Comparison of ENCODE assay signal across 9 cellular contexts in genomic region chr14:20857630-20858261, GRCh38. TPM values are rescaled to one million over a fixed set of nuclear protein-coding genes. Genes with fewer than 3 reads are reported as not detected.
A peak's percentile ranks its signal among the peaks of the same experiment; 100 is the strongest.
DNase-seq lines count a peak whose midpoint lies in the region; ATAC-seq, FAIRE-seq and TF ChIP-seq lines count a peak whose summit lies in the region.
"Had no signal": no experiment of that assay in that cellular context is flagged by ENCODE, and none has a peak within 500 bp of the region (broad histone marks: within the 10 kb centered on the region; RNA-seq: fewer than 3 reads in every experiment).

No MANE protein-coding gene starts in this region.

- ATAC-seq in activated CD4-positive, CD25-positive, alpha-beta regulatory T cell treated with anti-CD3 and anti-CD28 coated beads, Interleukin-2, amount 50 U/mL, for 24 hours: peak; percentile 53 to 58
- ATAC-seq in HepG2: peak; percentile 81

- H3K9me3 ChIP-seq in HepG2 (ENCODE audit: low read length): no peaks in the 10 kb centered on the region

- peak overlapping the region in 1 of 3 experiments; percentile 22; a peak in 1 of 6 replicates for H3K4me3 ChIP-seq in HepG2 (replicated peaks in 1 of 3; ENCODE audit: insufficient read depth in 1 of 3, low read depth in 2 of 3, low read length in 3 of 3)

- H3K79me2 ChIP-seq in HepG2 (ENCODE audit: insufficient read depth, low read length): no peaks in the 10 kb centered on the region

- no peak for TF ChIP-seq POLR2A in HepG2 (IDR thresholded peaks at IDR 0.05; ENCODE audit: insufficient read depth in 1 of 2, low read depth in 2 of 2, low read length in 2 of 2)

- POLR2A ChIA-PET in HepG2 (lab: Yijun Ruan, JAX): no interaction called here

- BruUV-seq in HepG2 (replicated peaks; lab: Mats Ljungman, UMichigan): no TSS peak

- H2AFZ ChIP-seq in HepG2 (ENCODE audit: low read length): no peak overlapping the region

- peak overlapping the region; percentile 46 for H3K4me2 ChIP-seq in HepG2 (ENCODE audit: low read depth, low read length)

- in situ Hi-C loops in GM13977 (cut with MboI; ENCODE audit: low pct_unique_long_range_greater_than_20kb, low sequenced_read_pairs, unreplicated experiment): loop anchor here (5.0 to 25.0 kb wide), 2 partner anchors 95 to 165 kb away; partner anchors contain the start of gene EDDM3B
- in situ Hi-C loops in HepG2 (cut with HindIII; ENCODE audit: extremely low pct_ligation_motif_present, low pct_unique_long_range_greater_than_20kb): loop anchor here (5.0 kb wide), 2 partner anchors 160 to 185 kb away; partner anchors contain the start of gene RNASE7

- intact Hi-C loops in HepG2 (cut with micrococcal nuclease; ENCODE audit: unreplicated experiment): loop anchor here (1.0 to 5.0 kb wide), 3 partner anchors 114 to 250 kb away; no protein-coding TSS in a partner anchor

- H4K20me1 ChIP-seq in HepG2 (ENCODE audit: insufficient read depth, low read length): no peaks in the 10 kb centered on the region

- H3K27me3 ChIP-seq in HepG2 (ENCODE audit: control insufficient read depth in 1 of 2, insufficient read depth in 2 of 2, low read length in 2 of 2): peaks cover 0 to 6% of the 10 kb centered on the region in 2 experiments; a peak in 1 of 5 replicates

- TF ChIP-seq CTCF in GM13977 (IDR thresholded peaks at IDR 0.05; ENCODE audit: extremely low read depth, insufficient read depth, missing control alignments): peak; percentile 69
- peak; percentile 81 for TF ChIP-seq CTCF in HepG2 (CRISPR knock-in tag; IDR thresholded peaks at IDR 0.05)

- H3K4me1 ChIP-seq in HepG2 (ENCODE audit: insufficient read depth, low read length): peaks cover 9% of the 10 kb centered on the region

- no peak for TF ChIP-seq EP300 in HepG2 (IDR thresholded peaks at IDR 0.05; ENCODE audit: low read depth in 2 of 2, low read length in 2 of 2)
- no peak for TF ChIP-seq EP300 in HepG2 (CRISPR knock-in tag; IDR thresholded peaks at IDR 0.05; ENCODE audit: borderline replicate concordance)

- no peak overlapping the region for H3K9ac ChIP-seq in HepG2 (ENCODE audit: insufficient read depth, low read depth, low read length)

- TF ChIP-seq RAD21 in HepG2 (CRISPR knock-in tag; IDR thresholded peaks at IDR 0.05): peak; percentile 51; the same call in 1 of the 2 replicates

- CTCF ChIA-PET in HepG2 (lab: Yijun Ruan, JAX; ENCODE audit: low intra/inter-chr PET ratio, low total read pairs): interaction anchor here (0.8 to 3.2 kb wide), 5 partner anchors 9 to 182 kb away, joined by 3 to 32 read pairs (median 3); no protein-coding TSS in a partner anchor

- H3K27ac ChIP-seq in HepG2 (ENCODE audit: extremely low read length, insufficient read depth, low read length): no peak overlapping the region

- H3K36me3 ChIP-seq in HepG2 (replicated peaks in 1 of 2; ENCODE audit: control insufficient read depth in 1 of 2, insufficient read depth in 2 of 2, low read length in 2 of 2): no peaks in the 10 kb centered on the region

- DNase-seq in GM13977 (ENCODE audit: low spot score) (peak; percentile 52), NCI-H2171 (lab: John Stamatoyannopoulos, UW) (peak; percentile 47), HepG2 (ENCODE audit: low spot score) (peak; percentile 50), cortex of kidney (lab: John Stamatoyannopoulos, UW) (no peak)
- peak; percentile 59 for DNase-seq in central memory CD4-positive, alpha-beta T cell
- peak; percentile 42 to 72 for DNase-seq in stimulated activated CD4-positive, alpha-beta T cell treated with anti-CD3 and anti-CD28 coated beads, Interleukin-4, amount 100 ng/mL, for 4 hours

- 18% methylated on average over 14 of the region's 14 CpGs for WGBS in HepG2 (ENCODE audit: low lambda C conversion rate)

- FAIRE-seq in A204.1 (lab: Jason Lieb, UNC): peak; percentile 11
- FAIRE-seq in HepG2 (lab: Jason Lieb, UNC): peak; percentile 46

TF ChIP-seq in HepG2, 621 proteins besides CTCF, POLR2A, EP300 and RAD21 (continues in another document):
- TF ChIP-seq SMC3 (IDR thresholded peaks at IDR 0.05; ENCODE audit: low read length) (peak; percentile 63; the same call in 1 of the 2 replicates), WIZ (CRISPR knock-in tag; IDR thresholded peaks at IDR 0.05) (0 out of 2 replicates have a peak, but pooled peaks have one; percentile 26), ERF (CRISPR knock-in tag; IDR thresholded peaks at IDR 0.05) (0 out of 2 replicates have a peak, but pooled peaks have one; percentile 12), MATR3 (CRISPR knock-in tag; IDR thresholded peaks at IDR 0.05) (no peak), DPF2 (CRISPR knock-in tag; IDR thresholded peaks at IDR 0.05; ENCODE audit: borderline replicate concordance, low read depth) (no peak), STAG1 (CRISPR knock-in tag; IDR thresholded peaks at IDR 0.05) (peak; percentile 69), ZFP36 (IDR thresholded peaks at IDR 0.05; ENCODE audit: borderline replicate concordance, low read depth, low read length, partially characterized antibody) (no peak)
- TF ChIP-seq, protein P1, sequence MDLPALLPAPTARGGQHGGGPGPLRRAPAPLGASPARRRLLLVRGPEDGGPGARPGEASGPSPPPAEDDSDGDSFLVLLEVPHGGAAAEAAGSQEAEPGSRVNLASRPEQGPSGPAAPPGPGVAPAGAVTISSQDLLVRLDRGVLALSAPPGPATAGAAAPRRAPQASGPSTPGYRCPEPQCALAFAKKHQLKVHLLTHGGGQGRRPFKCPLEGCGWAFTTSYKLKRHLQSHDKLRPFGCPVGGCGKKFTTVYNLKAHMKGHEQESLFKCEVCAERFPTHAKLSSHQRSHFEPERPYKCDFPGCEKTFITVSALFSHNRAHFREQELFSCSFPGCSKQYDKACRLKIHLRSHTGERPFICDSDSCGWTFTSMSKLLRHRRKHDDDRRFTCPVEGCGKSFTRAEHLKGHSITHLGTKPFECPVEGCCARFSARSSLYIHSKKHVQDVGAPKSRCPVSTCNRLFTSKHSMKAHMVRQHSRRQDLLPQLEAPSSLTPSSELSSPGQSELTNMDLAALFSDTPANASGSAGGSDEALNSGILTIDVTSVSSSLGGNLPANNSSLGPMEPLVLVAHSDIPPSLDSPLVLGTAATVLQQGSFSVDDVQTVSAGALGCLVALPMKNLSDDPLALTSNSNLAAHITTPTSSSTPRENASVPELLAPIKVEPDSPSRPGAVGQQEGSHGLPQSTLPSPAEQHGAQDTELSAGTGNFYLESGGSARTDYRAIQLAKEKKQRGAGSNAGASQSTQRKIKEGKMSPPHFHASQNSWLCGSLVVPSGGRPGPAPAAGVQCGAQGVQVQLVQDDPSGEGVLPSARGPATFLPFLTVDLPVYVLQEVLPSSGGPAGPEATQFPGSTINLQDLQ (CRISPR knock-in tag; IDR thresholded peaks at IDR 0.05): no peak

RNA-seq across cellular contexts. Expression of gene RNASE3, which starts 33.4 kb away (rescaled TPM):
- not detected in 2 replicates for total RNA-seq in HepG2 (2016; rRNA removed; fragmentation: Illumina TruSeq; extraction: Trizol)
- total RNA-seq in HepG2 (2016; cell fraction: cytosol; rRNA removed; fragmentation: Illumina TruSeq; extraction: Trizol; ENCODE audit: low read depth): not detected in 2 replicates
- not detected in 2 replicates for total RNA-seq in HepG2 (2016; cell fraction: insoluble cytoplasmic fraction; rRNA removed; fragmentation: Illumina TruSeq; extraction: Trizol)
- total RNA-seq in HepG2 (2016; cell fraction: membrane; rRNA removed; fragmentation: Illumina TruSeq; extraction: Trizol): not detected in 2 replicates
- total RNA-seq in HepG2 (2016; cell fraction: nucleus; rRNA removed; fragmentation: Illumina TruSeq; extraction: Trizol): not detected in 2 replicates
- not detected in 2 replicates for polyA plus RNA-seq in HepG2 (2011; rRNA removed)
- not detected in 2 replicates for polyA plus RNA-seq in HepG2 (2011; cell fraction: cytosol; rRNA removed)
- polyA plus RNA-seq in HepG2 (2011; cell fraction: nucleus; rRNA removed): not detected in 2 replicates
- not detected in 2 replicates for polyA plus RNA-seq in HepG2 (2012)
- not detected in 2 replicates for polyA plus RNA-seq in HepG2 (2016; cell fraction: cytosol; fragmentation: Illumina TruSeq; extraction: Trizol; ENCODE audit: low read depth)
- polyA plus RNA-seq in HepG2 (2016; cell fraction: insoluble cytoplasmic fraction; fragmentation: Illumina TruSeq; extraction: Trizol; ENCODE audit: low read depth): not detected in 2 replicates
- polyA plus RNA-seq in HepG2 (2016; cell fraction: membrane; fragmentation: Illumina TruSeq; extraction: Trizol; ENCODE audit: low read depth): not detected in 2 replicates
- not detected in 2 replicates for polyA plus RNA-seq in HepG2 (2016; cell fraction: nucleus; fragmentation: Illumina TruSeq; extraction: Trizol; ENCODE audit: insufficient read depth, low read depth)
- not detected in 2 replicates for polyA minus RNA-seq in HepG2 (2011; rRNA and poly(A)+ RNA removed; ENCODE audit: low replicate concordance)
- not detected in 2 replicates for polyA minus RNA-seq in HepG2 (2011; cell fraction: cytosol; rRNA and poly(A)+ RNA removed)
- polyA minus RNA-seq in HepG2 (2011; cell fraction: nucleus; rRNA and poly(A)+ RNA removed): not detected in 2 replicates
- total RNA-seq: skeletal muscle tissue had no signal

RNA-seq across cellular contexts. Expression of gene RNASE1, which starts 55.1 kb away (rescaled TPM):
- not detected in 2 replicates for total RNA-seq in HepG2 (2016; rRNA removed; fragmentation: Illumina TruSeq; extraction: Trizol)
- not detected in 2 replicates for total RNA-seq in HepG2 (2016; cell fraction: cytosol; rRNA removed; fragmentation: Illumina TruSeq; extraction: Trizol; ENCODE audit: low read depth)
- not detected in 2 replicates for total RNA-seq in HepG2 (2016; cell fraction: insoluble cytoplasmic fraction; rRNA removed; fragmentation: Illumina TruSeq; extraction: Trizol)
- not detected in 2 replicates for total RNA-seq in HepG2 (2016; cell fraction: membrane; rRNA removed; fragmentation: Illumina TruSeq; extraction: Trizol)
- not detected in 2 replicates for total RNA-seq in HepG2 (2016; cell fraction: nucleus; rRNA removed; fragmentation: Illumina TruSeq; extraction: Trizol)
- not detected in 2 replicates for polyA plus RNA-seq in HepG2 (2011; rRNA removed)
- polyA plus RNA-seq in HepG2 (2011; cell fraction: cytosol; rRNA removed): not detected in 2 replicates
- not detected in 2 replicates for polyA plus RNA-seq in HepG2 (2011; cell fraction: nucleus; rRNA removed)
- not detected in 2 replicates for polyA plus RNA-seq in HepG2 (2012)
- not detected in 2 replicates for polyA plus RNA-seq in HepG2 (2016; cell fraction: cytosol; fragmentation: Illumina TruSeq; extraction: Trizol; ENCODE audit: low read depth)
- not detected in 2 replicates for polyA plus RNA-seq in HepG2 (2016; cell fraction: insoluble cytoplasmic fraction; fragmentation: Illumina TruSeq; extraction: Trizol; ENCODE audit: low read depth)
- not detected in 2 replicates for polyA plus RNA-seq in HepG2 (2016; cell fraction: membrane; fragmentation: Illumina TruSeq; extraction: Trizol; ENCODE audit: low read depth)
- polyA plus RNA-seq in HepG2 (2016; cell fraction: nucleus; fragmentation: Illumina TruSeq; extraction: Trizol; ENCODE audit: insufficient read depth, low read depth): not detected in 2 replicates
- polyA minus RNA-seq in HepG2 (2011; rRNA and poly(A)+ RNA removed; ENCODE audit: low replicate concordance): not detected in 2 replicates
- polyA minus RNA-seq in HepG2 (2011; cell fraction: cytosol; rRNA and poly(A)+ RNA removed): not detected in 2 replicates
- polyA minus RNA-seq in HepG2 (2011; cell fraction: nucleus; rRNA and poly(A)+ RNA removed): not detected in 2 replicates
